Comparison of ENCODE assay signal across 22 cellular contexts in the genomic region with DNA sequence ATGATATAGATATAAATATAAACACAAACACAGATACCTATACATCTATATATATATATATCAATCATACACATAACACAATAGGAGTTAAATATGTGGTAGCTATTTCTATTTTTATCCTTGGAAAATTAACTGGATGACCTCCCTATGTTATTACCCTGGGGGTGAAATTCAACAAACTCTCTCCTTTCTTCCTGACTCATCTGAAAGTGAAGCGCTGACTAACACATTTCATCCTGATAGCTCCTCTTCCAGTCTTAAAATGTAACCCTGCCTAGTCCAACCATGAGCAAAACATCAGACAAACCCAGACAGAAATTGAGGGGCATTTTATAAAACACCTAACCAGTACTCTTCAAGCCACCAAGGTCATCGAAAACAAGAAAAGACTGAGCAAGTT.
DNase-seq lines count a peak whose midpoint lies in the region; ATAC-seq, FAIRE-seq and TF ChIP-seq lines count a peak whose summit lies in the region.
"Had no signal": no experiment of that assay in that cellular context is flagged by ENCODE, and none has a peak within 500 bp of the region (broad histone marks: within the 10 kb centered on the region; RNA-seq: fewer than 3 reads in every experiment).

No MANE protein-coding gene starts in this region.

- peaks cover 25% of the 10 kb centered on the region for H3K9me3 ChIP-seq in mammary epithelial cell (replicated peaks; ENCODE audit: insufficient read depth, low read length)
- peaks cover 13% of the 10 kb centered on the region for H3K9me3 ChIP-seq in iPS-20b (ENCODE audit: insufficient read depth, low read depth, low read length)
- H3K9me3 ChIP-seq: SJCRH30 had no signal

- DNase-seq in mammary epithelial cell (peak; percentile 58), MCF 10A (ENCODE audit: unreplicated experiment) (no peak), amniotic stem cell (lab: John Stamatoyannopoulos, UW) (peak; percentile 14), frontal cortex (ENCODE audit: low spot score in 2 of 2) (no peak), ecto neural progenitor cell (ENCODE audit: low spot score) (no peak), GM19238 (ENCODE audit: insufficient read length, low spot score) (no peak)
- DNase-seq: DMS79 treated with DMSO at 0.1 percent for 48 hours, GDM1, GM23248, NCI-H1417, NCI-H187, NCI-H2107, NCI-H510A, NCI-H748 treated with DMSO at 0.1 percent for 48 hours, OCI-M1, SJCRH30 had no signal

- H3K4me2 ChIP-seq in mammary epithelial cell (ENCODE audit: insufficient read depth, low read depth, low read length): no peak overlapping the region

- BruUV-seq in mammary epithelial cell (replicated peaks; lab: Mats Ljungman, UMichigan) (no TSS peak), MCF 10A (replicated peaks; lab: Mats Ljungman, UMichigan) (no TSS peak)

- no peak overlapping the region for H3K4me3 ChIP-seq in mammary epithelial cell (replicated peaks in 1 of 3; ENCODE audit: insufficient read depth in 1 of 3, low read depth in 2 of 3, low read length in 3 of 3)
- H3K4me3 ChIP-seq in iPS-20b (ENCODE audit: low read length): peak overlapping the region; percentile 10; the same call in 1 of the 2 replicates
- H3K4me3 ChIP-seq: GM23248, K562, SJCRH30 had no signal

- CTCF ChIA-PET in mammary epithelial cell (lab: Charles Lee; ENCODE audit: low non-redundant PET) (no interaction called here), MCF 10A (lab: Yijun Ruan, JAX) (no interaction called here)

- no peak overlapping the region for H3K4me3 Mint-ChIP-seq in MCF 10A (ENCODE audit: unreplicated experiment)
- H3K4me3 Mint-ChIP-seq: B cell had no signal

- H3K27ac Mint-ChIP-seq in MCF 10A (ENCODE audit: low read depth, unreplicated experiment): no peak overlapping the region
- H3K27ac Mint-ChIP-seq: B cell had no signal

- H3K27me3 Mint-ChIP-seq in MCF 10A (ENCODE audit: insufficient read depth, unreplicated experiment): no peaks in the 10 kb centered on the region

- FAIRE-seq in frontal cortex (lab: Jason Lieb, UNC): no peak
- FAIRE-seq: K562 had no signal

- H3K9ac ChIP-seq in mammary epithelial cell (ENCODE audit: insufficient read depth, low read length) (no peak overlapping the region), iPS-20b (ENCODE audit: low read depth, low read length) (no peak overlapping the region)
- H3K9ac ChIP-seq: GM23248 had no signal

- H2AFZ ChIP-seq in mammary epithelial cell (ENCODE audit: low read depth, low read length): no peak overlapping the region
- H2AFZ ChIP-seq: GM23248 had no signal

- POLR2A ChIA-PET in MCF 10A (lab: Yijun Ruan, JAX): interaction anchor here (0.7 kb wide), 1 partner anchor 41 kb away, joined by 3 read pairs; no protein-coding TSS in a partner anchor

- H3K36me3 Mint-ChIP-seq in MCF 10A (ENCODE audit: insufficient read depth, unreplicated experiment): no peaks in the 10 kb centered on the region

- TF ChIP-seq CTCF in mammary epithelial cell (conservative IDR thresholded peaks at IDR 0.05 in 1 of 2, IDR thresholded peaks at IDR 0.05 in 1 of 2; ENCODE audit: extremely low read depth in 1 of 2, insufficient read depth in 1 of 2, low read depth in 1 of 2, low read length in 2 of 2) (no peak), MCF 10A (IDR thresholded peaks at IDR 0.05; ENCODE audit: unreplicated experiment) (no peak)

- 60% methylated on average over 2 of the region's 2 CpGs for WGBS in mammary epithelial cell (ENCODE audit: low coverage, missing lambda C conversion rate)

- no peaks in the 10 kb centered on the region for H3K79me2 ChIP-seq in mammary epithelial cell (ENCODE audit: insufficient read depth, low read length)

- in situ Hi-C loops in mammary epithelial cell (cut with MboI; ENCODE audit: low sequenced_read_pairs in 2 of 2): no loop called here

- dilution Hi-C loops in mammary epithelial cell (cut with HindIII; ENCODE audit: low sequenced_read_pairs): no loop called here

- H3K9me3 Mint-ChIP-seq in MCF 10A (ENCODE audit: unreplicated experiment): peaks cover 29% of the 10 kb centered on the region

- intact Hi-C loops in mammary epithelial cell (cut with micrococcal nuclease) (no loop called here), MCF 10A (cut with micrococcal nuclease) (no loop called here)

- no peaks in the 10 kb centered on the region for H4K20me1 ChIP-seq in mammary epithelial cell (ENCODE audit: insufficient read depth, low read length)

- no peak for ATAC-seq in HG02870 (IDR thresholded peaks at IDR 0.05; ENCODE audit: unreplicated experiment)
- ATAC-seq: K562 had no signal

- H3K36me3 ChIP-seq in mammary epithelial cell (ENCODE audit: insufficient read depth, low read length) (no peaks in the 10 kb centered on the region), iPS-20b (ENCODE audit: insufficient read depth, low read depth, low read length) (0 out of 2 replicates have a peak, but pooled peaks cover 5% of the 10 kb centered on the region)
- H3K36me3 ChIP-seq: SJCRH30 had no signal

- no peak overlapping the region for H3K27ac ChIP-seq in mammary epithelial cell (ENCODE audit: insufficient read depth, low read depth, low read length)
- H3K27ac ChIP-seq in iPS-20b (ENCODE audit: low read length): no peak overlapping the region
- H3K27ac ChIP-seq: 22Rv1, GM23248, RWPE1, SJCRH30 had no signal

- H3K4me1 Mint-ChIP-seq in MCF 10A (ENCODE audit: insufficient read depth, unreplicated experiment): no peaks in the 10 kb centered on the region
- H3K4me1 Mint-ChIP-seq: B cell had no signal

- no peaks in the 10 kb centered on the region for H3K4me1 ChIP-seq in mammary epithelial cell (ENCODE audit: insufficient read depth, low read length)
- peaks cover 29% of the 10 kb centered on the region for H3K4me1 ChIP-seq in iPS-20b (ENCODE audit: insufficient read depth, low read length)

- H3K27me3 ChIP-seq in mammary epithelial cell (ENCODE audit: insufficient read depth, low read length) (no peaks in the 10 kb centered on the region), iPS-20b (ENCODE audit: insufficient read depth, low read length) (no peaks in the 10 kb centered on the region)
- H3K27me3 ChIP-seq: SJCRH30 had no signal

Comparison
In these comparisons a context has a peak if more than half of its experiments do, and no peak if none do; other contexts are left out.
1. DNase-seq: peak in mammary epithelial cell (single experiment) and amniotic stem cell (single experiment); none in MCF 10A (single experiment), frontal cortex (0 of 2), ecto neural progenitor cell (single experiment) and GM19238 (single experiment).